In genomic region chr1:216153130-216153529, GRCh38 we compare ENCODE assay signal across 7 cellular contexts.
"Had no signal": no experiment of that assay in that cellular context is flagged by ENCODE, and none has a peak within 500 bp of the region (broad histone marks: within the 10 kb centered on the region; RNA-seq: fewer than 3 reads in every experiment).

No MANE protein-coding gene starts in this region.

- H3K27ac Mint-ChIP-seq: GM23338 had no signal

- H3K4me3 ChIP-seq: GM23338, K562 had no signal

- FAIRE-seq: K562 had no signal

- ATAC-seq: GM23338, K562 had no signal

- H3K4me2 ChIP-seq: GM23338 had no signal

- H2AFZ ChIP-seq: GM23338 had no signal

- H3K4me3 Mint-ChIP-seq: GM23338 had no signal

- H3K27ac ChIP-seq: HL-60 had no signal

- DNase-seq: H7, HCEC 1CT, IMR-90, KG1 had no signal
